Comparison of ENCODE assay signal across 8 cellular contexts in the genomic region with DNA sequence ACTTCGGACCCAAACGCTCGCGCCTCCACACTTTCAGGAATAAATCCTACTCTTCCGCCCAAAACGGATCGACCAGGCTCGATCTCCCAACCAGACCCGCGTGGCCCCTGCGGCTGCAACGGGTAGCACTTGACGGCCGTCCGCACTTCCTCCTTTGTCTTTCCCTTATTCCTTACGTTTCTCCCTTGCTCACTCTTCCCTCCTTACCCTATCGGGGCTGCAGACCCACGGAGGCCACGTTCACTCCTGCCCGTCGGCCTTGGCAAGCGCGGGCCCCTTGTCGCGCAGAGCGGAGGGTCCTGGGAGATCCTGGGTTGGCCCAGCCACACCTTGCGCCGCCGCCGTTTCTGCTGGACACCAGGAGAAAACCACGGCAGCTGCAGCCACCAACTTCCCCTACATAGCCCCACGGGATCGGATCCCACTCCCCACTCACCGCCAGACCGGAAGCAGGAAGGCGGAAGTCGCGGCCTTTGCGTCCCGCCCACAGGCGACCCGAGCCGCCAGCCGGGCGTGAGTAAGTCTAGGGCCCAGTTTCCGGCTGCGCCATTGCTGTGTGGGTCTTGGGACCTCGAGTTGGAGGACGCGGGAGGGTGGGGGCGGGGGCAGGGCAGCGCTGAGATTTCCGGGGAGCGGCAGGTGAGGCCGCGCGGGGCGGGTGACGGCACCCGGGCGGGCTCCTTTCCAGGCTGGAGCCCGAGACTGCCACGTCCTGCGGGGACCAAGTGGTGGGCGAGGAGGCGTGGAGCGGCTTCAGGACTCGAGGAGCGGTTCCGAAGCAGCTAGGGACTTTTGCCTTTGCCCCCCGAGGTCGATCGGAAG. TPM values are rescaled to one million over a fixed set of nuclear protein-coding genes. Genes with fewer than 3 reads are reported as not detected.
DNase-seq lines count a peak whose midpoint lies in the region; ATAC-seq and TF ChIP-seq lines count a peak whose summit lies in the region.

A gene with protein sequence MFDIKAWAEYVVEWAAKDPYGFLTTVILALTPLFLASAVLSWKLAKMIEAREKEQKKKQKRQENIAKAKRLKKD (minus strand): TSS at position 459 of the 822 bp plus-strand sequence. CDS start 2,297 bp downstream, outside the sequence.

- CTCF ChIA-PET in CD8-positive, alpha-beta memory T cell (lab: Charles Lee), result no interaction called here

- peak; percentile 97 for ATAC-seq in GM19467 (IDR thresholded peaks at IDR 0.05; ENCODE audit: unreplicated experiment)

- WGBS in endodermal cell (ENCODE audit: insufficient coverage in 1 of 2, insufficient read length in 1 of 2), 2 experiments, result 0% methylated on average over 25 to 73 of the region's 73 CpGs

- POLR2A ChIA-PET in CD8-positive, alpha-beta memory T cell (lab: Charles Lee), result interaction anchor here (0.6 to 2.2 kb wide), 3 partner anchors 169 to 1424 kb away, joined by 3 to 6 read pairs (median 5); no protein-coding TSS in a partner anchor

- H3K4me1 ChIP-seq in CD8-positive, alpha-beta memory T cell (ENCODE audit: insufficient read depth, low read length), result peaks cover 10% of the 10 kb centered on the region
- H3K4me1 ChIP-seq in NT2/D1 (ENCODE audit: insufficient read depth, insufficient read length) (no peaks in the 10 kb centered on the region), endodermal cell (ENCODE audit: control insufficient read depth, insufficient read depth, low read length) (no peaks in the 10 kb centered on the region)

- peak within 1 kb of the TSS; percentile 87 for H3K4me3 ChIP-seq in CD8-positive, alpha-beta memory T cell (ENCODE audit: low read length)
- H3K4me3 ChIP-seq in NT2/D1 (ENCODE audit: insufficient read length, low read depth) (peak within 1 kb of the TSS; percentile 90), endodermal cell (ENCODE audit: low read length) (peak within 1 kb of the TSS; percentile 100)

- H3K27ac ChIP-seq in CD8-positive, alpha-beta memory T cell (ENCODE audit: low read depth, low read length), result peak within 1 kb of the TSS; percentile 86
- H3K27ac ChIP-seq in endodermal cell (ENCODE audit: low read depth, low read length), result peak within 1 kb of the TSS; percentile 94

- no peaks in the 10 kb centered on the region for H3K9me3 ChIP-seq in CD8-positive, alpha-beta memory T cell (ENCODE audit: low read length)
- H3K9me3 ChIP-seq in NT2/D1 (ENCODE audit: insufficient read depth, low read length) (no peaks in the 10 kb centered on the region), endodermal cell (ENCODE audit: control insufficient read depth, low read length) (peaks cover 9% of the 10 kb centered on the region)

- TF ChIP-seq CTCF in endodermal cell (conservative IDR thresholded peaks at IDR 0.05), result peak; percentile 18

- peak within 1 kb of the TSS; percentile 92 to 99 (median 97) for H3K4me3 Mint-ChIP-seq in CD8-positive, alpha-beta memory T cell
- peak within 1 kb of the TSS; percentile 92 for H3K4me3 Mint-ChIP-seq in endodermal cell

- no peaks in the 10 kb centered on the region for H3K27me3 Mint-ChIP-seq in CD8-positive, alpha-beta memory T cell
- H3K27me3 Mint-ChIP-seq in endodermal cell (ENCODE audit: insufficient read depth), result no peaks in the 10 kb centered on the region

- H3K9ac ChIP-seq in NT2/D1 (ENCODE audit: insufficient read length, low read depth) (peak within 1 kb of the TSS; percentile 97), endodermal cell (ENCODE audit: extremely low read depth, low read length, poor library complexity, severe bottlenecking) (peak within 1 kb of the TSS; percentile 88)

- peaks cover 0 to 2% (median 0%) of the 10 kb centered on the region in 5 donors for H3K9me3 Mint-ChIP-seq in CD8-positive, alpha-beta memory T cell
- peaks cover 13% of the 10 kb centered on the region for H3K9me3 Mint-ChIP-seq in endodermal cell

- peak; percentile 61 to 86 (median 72) for DNase-seq in CD8-positive, alpha-beta memory T cell
- DNase-seq in HS-27A (ENCODE audit: low read depth), result peak; percentile 63
- DNase-seq in NT2/D1 (ENCODE audit: low read depth, low spot score), result peak; percentile 51
- DNase-seq in activated CD8-positive, alpha-beta memory T cell treated with anti-CD3 and anti-CD28 coated beads, Interleukin-2, amount 50 U/mL, for 1 hour (ENCODE audit: extremely low read depth), result peak; percentile 59
- peak; percentile 94 for DNase-seq in endodermal cell
- peak; percentile 98 for DNase-seq in mesenteric fat pad (ENCODE audit: low spot score)
- peak; percentile 61 for DNase-seq in stimulated activated CD8-positive, alpha-beta memory T cell treated with anti-CD3 and anti-CD28 coated beads, Interleukin-15, amount 100 ng/mL, for 24 hours (ENCODE audit: low read depth)

- peaks cover 18 to 43% (median 28%) of the 10 kb centered on the region in 3 donors for H3K36me3 Mint-ChIP-seq in CD8-positive, alpha-beta memory T cell
- peaks cover 38% of the 10 kb centered on the region for H3K36me3 Mint-ChIP-seq in endodermal cell (ENCODE audit: low read depth)

- H3K4me1 Mint-ChIP-seq in CD8-positive, alpha-beta memory T cell, result peaks cover 39 to 60% (median 58%) of the 10 kb centered on the region in 3 donors
- peaks cover 11% of the 10 kb centered on the region for H3K4me1 Mint-ChIP-seq in endodermal cell

- H3K27ac Mint-ChIP-seq in CD8-positive, alpha-beta memory T cell, result peak within 1 kb of the TSS; percentile 88 to 100 (median 96)
- H3K27ac Mint-ChIP-seq in endodermal cell, result peak within 1 kb of the TSS; percentile 91

- peaks cover 18% of the 10 kb centered on the region for H3K36me3 ChIP-seq in CD8-positive, alpha-beta memory T cell (ENCODE audit: insufficient read depth, low read length)
- peaks cover 26% of the 10 kb centered on the region for H3K36me3 ChIP-seq in NT2/D1 (ENCODE audit: insufficient read depth, insufficient read length, low read length)
- peaks cover 35% of the 10 kb centered on the region for H3K36me3 ChIP-seq in endodermal cell (ENCODE audit: control insufficient read depth, insufficient read depth, low read length)

- no peaks in the 10 kb centered on the region for H3K27me3 ChIP-seq in CD8-positive, alpha-beta memory T cell (ENCODE audit: insufficient read depth, low read length, poor library complexity, severe bottlenecking)
- no peaks in the 10 kb centered on the region for H3K27me3 ChIP-seq in NT2/D1 (ENCODE audit: insufficient read depth, insufficient read length)
- no peaks in the 10 kb centered on the region for H3K27me3 ChIP-seq in endodermal cell (ENCODE audit: control insufficient read depth, insufficient read depth, low read length, poor library complexity, severe bottlenecking)

RNA-seq across cellular contexts. Expression of the gene that starts here (rescaled TPM):
- total RNA-seq in CD8-positive, alpha-beta memory T cell, result 10 to 100 TPM; 88.7 to 91.6 TPM
- polyA plus RNA-seq in CD8-positive, alpha-beta memory T cell, result 44.4 TPM
- total RNA-seq in endodermal cell (10 to 100 TPM; 54.7 to 61.2 TPM), mesenteric fat pad (41.1 TPM)
- 39.9 TPM for polyA plus RNA-seq in endodermal cell (2013, experiment 1 of 2)
- 38.9 TPM for polyA plus RNA-seq in endodermal cell (2013, experiment 2 of 2)

Comparison
In these comparisons a context has a peak if more than half of its experiments do, and no peak if none do; other contexts are left out.
1. Peak in every context shown above with its lines: DNase-seq, ATAC-seq, H3K4me3 ChIP-seq and H3K27ac ChIP-seq.